ENCODE assay signal across 17 cellular contexts in genomic region chr14:98175436-98175835, GRCh38.
DNase-seq lines count a peak whose midpoint lies in the region; ATAC-seq and TF ChIP-seq lines count a peak whose summit lies in the region.
"Had no signal": no experiment of that assay in that cellular context is flagged by ENCODE, and none has a peak within 500 bp of the region (broad histone marks: within the 10 kb centered on the region; RNA-seq: fewer than 3 reads in every experiment).

No MANE protein-coding gene starts in this region.

- ATAC-seq in upper lobe of left lung (ENCODE audit: low FRiP score in 2 of 2), result no peak
- ATAC-seq in stimulated activated naive B cell treated with anti-CD40 and anti-IgM and Interleukin-4, amounts not matched to agents 10 μg/mL and 1 μg/mL and 100 μg/mL, for 72 hours (replicated peaks), result no peak
- ATAC-seq: Right ventricle myocardium inferior had no signal

- POLR2A ChIA-PET in CD4-positive, alpha-beta memory T cell (lab: Charles Lee; ENCODE audit: partially characterized antibody), result interaction anchor here (0.6 to 12.8 kb wide), 12 partner anchors 11 to 1097 kb away, joined by 3 to 475 read pairs (median 7); partner anchors contain the start of gene BCL11B
- POLR2A ChIA-PET in activated CD4-positive, alpha-beta memory T cell treated with anti-CD3 and anti-CD28 coated beads, Interleukin-2, amount 10 ng/mL, durations not matched to agents 7 days and 5 days (lab: Charles Lee), result interaction anchor here (0.6 to 9.6 kb wide), 15 partner anchors 14 to 1091 kb away, joined by 3 to 156 read pairs (median 4); no protein-coding TSS in a partner anchor

- no peaks in the 10 kb centered on the region for H3K27me3 Mint-ChIP-seq in CD4-positive, alpha-beta memory T cell
- no peaks in the 10 kb centered on the region for H3K27me3 Mint-ChIP-seq in activated CD4-positive, alpha-beta memory T cell treated with anti-CD3 and anti-CD28 coated beads, Interleukin-2, amount 10 ng/mL, durations not matched to agents 7 days and 5 days
- no peaks in the 10 kb centered on the region for H3K27me3 Mint-ChIP-seq in stimulated activated naive B cell treated with anti-CD40 and anti-IgM and Interleukin-4, amounts not matched to agents 10 μg/mL and 1 μg/mL and 100 μg/mL, for 72 hours

- H3K4me1 ChIP-seq in BLaER1 treated with 17β-estradiol and CSF1 and Interleukin-3, amounts not matched to agents 10 nM and 100 nM, result peaks cover 4 to 73% (median 57%) of the 10 kb centered on the region in 10 experiments; a peak in 19 of 20 replicates
- H3K4me1 ChIP-seq in CD4-positive, alpha-beta memory T cell (ENCODE audit: insufficient read depth, low read length), result peaks cover 98% of the 10 kb centered on the region
- peaks cover 81% of the 10 kb centered on the region for H3K4me1 ChIP-seq in effector memory CD4-positive, alpha-beta T cell (ENCODE audit: control insufficient read depth, insufficient read depth, low read length, poor library complexity, severe bottlenecking)
- no peaks in the 10 kb centered on the region for H3K4me1 ChIP-seq in upper lobe of left lung
- H3K4me1 ChIP-seq: right atrium auricular region, thyroid gland had no signal

- no peaks in the 10 kb centered on the region for H3K36me3 Mint-ChIP-seq in CD4-positive, alpha-beta memory T cell
- H3K36me3 Mint-ChIP-seq in activated CD4-positive, alpha-beta memory T cell treated with anti-CD3 and anti-CD28 coated beads, Interleukin-2, amount 10 ng/mL, durations not matched to agents 7 days and 5 days (ENCODE audit: low read depth), result peaks cover 3% of the 10 kb centered on the region
- H3K36me3 Mint-ChIP-seq in stimulated activated naive B cell treated with anti-CD40 and anti-IgM and Interleukin-4, amounts not matched to agents 10 μg/mL and 1 μg/mL and 100 μg/mL, for 72 hours, result no peaks in the 10 kb centered on the region

- H3K4me3 ChIP-seq in BLaER1 treated with 17β-estradiol and CSF1 and Interleukin-3, amounts not matched to agents 10 nM and 100 nM, result no peak overlapping the region
- no peak overlapping the region for H3K4me3 ChIP-seq in CD4-positive, alpha-beta memory T cell (ENCODE audit: low read length in 2 of 2)
- H3K4me3 ChIP-seq in effector memory CD4-positive, alpha-beta T cell (ENCODE audit: insufficient read depth, low read depth, low read length, poor library complexity, severe bottlenecking), result no peak overlapping the region
- no peak overlapping the region for H3K4me3 ChIP-seq in upper lobe of left lung
- H3K4me3 ChIP-seq: ovary, right atrium auricular region, thyroid gland had no signal

- intact Hi-C loops in CD4-positive, alpha-beta memory T cell (cut with micrococcal nuclease), result no loop called here

- 95 to 100% methylated on average over 4 of the region's 4 CpGs for WGBS in upper lobe of left lung, 2 donors

- H3K4me2 ChIP-seq in BLaER1 treated with 17β-estradiol and CSF1 and Interleukin-3, amounts not matched to agents 10 nM and 100 nM, result peak overlapping the region in 8 of 11 experiments; percentile 26 to 94 (median 76); a peak in 14 of 22 replicates

- H4K20me1 ChIP-seq in BLaER1 treated with 17β-estradiol and CSF1 and Interleukin-3, amounts not matched to agents 10 nM and 100 nM, result no peaks in the 10 kb centered on the region

- H3K27ac ChIP-seq in BLaER1 treated with 17β-estradiol and CSF1 and Interleukin-3, amounts not matched to agents 10 nM and 100 nM, result no peak overlapping the region; a peak in 1 of 22 replicates
- peak overlapping the region; percentile 64 for H3K27ac ChIP-seq in CD4-positive, alpha-beta memory T cell (ENCODE audit: low read depth, low read length)
- H3K27ac ChIP-seq in effector memory CD4-positive, alpha-beta T cell (ENCODE audit: insufficient read depth, low read length, poor library complexity, severe bottlenecking), result peak overlapping the region; percentile 69
- H3K27ac ChIP-seq in upper lobe of left lung, result no peak overlapping the region
- H3K27ac ChIP-seq: ovary, right atrium auricular region, thyroid gland had no signal

- no peaks in the 10 kb centered on the region for H3K9me3 ChIP-seq in BLaER1 treated with 17β-estradiol and CSF1 and Interleukin-3, amounts not matched to agents 10 nM and 100 nM (replicated peaks in 1 of 11)
- no peaks in the 10 kb centered on the region for H3K9me3 ChIP-seq in CD4-positive, alpha-beta memory T cell (ENCODE audit: control insufficient read depth in 1 of 2, low read length in 2 of 2)
- H3K9me3 ChIP-seq in effector memory CD4-positive, alpha-beta T cell (ENCODE audit: control insufficient read depth, low read length), result no peaks in the 10 kb centered on the region
- no peaks in the 10 kb centered on the region for H3K9me3 ChIP-seq in upper lobe of left lung
- H3K9me3 ChIP-seq: ovary, right atrium auricular region, thyroid gland had no signal

- H3K36me3 ChIP-seq in BLaER1 treated with 17β-estradiol and CSF1 and Interleukin-3, amounts not matched to agents 10 nM and 100 nM, result no peaks in the 10 kb centered on the region
- H3K36me3 ChIP-seq in CD4-positive, alpha-beta memory T cell (ENCODE audit: insufficient read depth, low read length), result no peaks in the 10 kb centered on the region
- no peaks in the 10 kb centered on the region for H3K36me3 ChIP-seq in effector memory CD4-positive, alpha-beta T cell (ENCODE audit: control insufficient read depth, insufficient read depth, low read length)
- no peaks in the 10 kb centered on the region for H3K36me3 ChIP-seq in upper lobe of left lung
- H3K36me3 ChIP-seq: ovary, right atrium auricular region, thyroid gland had no signal

- no peaks in the 10 kb centered on the region for H3K27me3 ChIP-seq in BLaER1 treated with 17β-estradiol and CSF1 and Interleukin-3, amounts not matched to agents 10 nM and 100 nM
- no peaks in the 10 kb centered on the region for H3K27me3 ChIP-seq in CD4-positive, alpha-beta memory T cell (ENCODE audit: insufficient read depth, low read length)
- no peaks in the 10 kb centered on the region for H3K27me3 ChIP-seq in effector memory CD4-positive, alpha-beta T cell (replicated peaks; ENCODE audit: control insufficient read depth, insufficient read depth, low read length, poor library complexity, severe bottlenecking)
- H3K27me3 ChIP-seq in upper lobe of left lung, result no peaks in the 10 kb centered on the region
- H3K27me3 ChIP-seq: ovary, right atrium auricular region, thyroid gland had no signal

- peak overlapping the region; percentile 44 to 81 (median 67) for H3K4me3 Mint-ChIP-seq in CD4-positive, alpha-beta memory T cell
- peak overlapping the region; percentile 51 for H3K4me3 Mint-ChIP-seq in activated CD4-positive, alpha-beta memory T cell treated with anti-CD3 and anti-CD28 coated beads, Interleukin-2, amount 10 ng/mL, durations not matched to agents 7 days and 5 days
- no peak overlapping the region for H3K4me3 Mint-ChIP-seq in stimulated activated naive B cell treated with anti-CD40 and anti-IgM and Interleukin-4, amounts not matched to agents 10 μg/mL and 1 μg/mL and 100 μg/mL, for 72 hours

- TF ChIP-seq POLR2A in upper lobe of left lung (IDR thresholded peaks at IDR 0.05), result no peak

- H3K4me1 Mint-ChIP-seq in CD4-positive, alpha-beta memory T cell, result peaks cover 81 to 99% (median 90%) of the 10 kb centered on the region in 4 donors
- H3K4me1 Mint-ChIP-seq in activated CD4-positive, alpha-beta memory T cell treated with anti-CD3 and anti-CD28 coated beads, Interleukin-2, amount 10 ng/mL, durations not matched to agents 7 days and 5 days, result peaks cover 87% of the 10 kb centered on the region
- H3K4me1 Mint-ChIP-seq in stimulated activated naive B cell treated with anti-CD40 and anti-IgM and Interleukin-4, amounts not matched to agents 10 μg/mL and 1 μg/mL and 100 μg/mL, for 72 hours, result no peaks in the 10 kb centered on the region

- peak overlapping the region; percentile 86 to 99 (median 94) for H3K27ac Mint-ChIP-seq in CD4-positive, alpha-beta memory T cell
- H3K27ac Mint-ChIP-seq in activated CD4-positive, alpha-beta memory T cell treated with anti-CD3 and anti-CD28 coated beads, Interleukin-2, amount 10 ng/mL, durations not matched to agents 7 days and 5 days, result peak overlapping the region; percentile 86
- H3K27ac Mint-ChIP-seq in stimulated activated naive B cell treated with anti-CD40 and anti-IgM and Interleukin-4, amounts not matched to agents 10 μg/mL and 1 μg/mL and 100 μg/mL, for 72 hours, result no peak overlapping the region

- no peak for TF ChIP-seq EP300 in upper lobe of left lung (IDR thresholded peaks at IDR 0.05)

- DNase-seq in CD4-positive, alpha-beta memory T cell, result peak in 2 of 5 donors; percentile 30 to 37
- no peak for DNase-seq in activated CD4-positive, alpha-beta memory T cell treated with anti-CD3 and anti-CD28 coated beads, Interleukin-2, amount 10 ng/mL, durations not matched to agents 7 days and 5 days
- no peak for DNase-seq in effector memory CD4-positive, alpha-beta T cell
- DNase-seq in SHP77 (lab: John Stamatoyannopoulos, UW) (no peak), upper lobe of left lung (no peak)
- DNase-seq in stimulated activated naive B cell treated with anti-CD40 and anti-IgM and Interleukin-4, amounts not matched to agents 10 μg/mL and 1 μg/mL and 100 μg/mL, for 72 hours, result no peak
- DNase-seq: activated CD4-positive, alpha-beta T cell treated with anti-CD3 and anti-CD28 coated beads, Interleukin-2, amount 50 U/mL, for 48 hours; activated gamma-delta T cell treated with Interleukin-2 at 50 U/mL for 16 hours; Calu3; KBM-7; OCI-M1; ovary; stimulated activated CD8-positive, alpha-beta memory T cell treated with anti-CD3 and anti-CD28 coated beads, Interleukin-4, amount 100 ng/mL, for 48 hours; thyroid gland had no signal

- H3K9ac ChIP-seq in BLaER1 treated with 17β-estradiol and CSF1 and Interleukin-3, amounts not matched to agents 10 nM and 100 nM, result no peak overlapping the region

- no peaks in the 10 kb centered on the region for H3K9me3 Mint-ChIP-seq in CD4-positive, alpha-beta memory T cell
- no peaks in the 10 kb centered on the region for H3K9me3 Mint-ChIP-seq in activated CD4-positive, alpha-beta memory T cell treated with anti-CD3 and anti-CD28 coated beads, Interleukin-2, amount 10 ng/mL, durations not matched to agents 7 days and 5 days
- H3K9me3 Mint-ChIP-seq in stimulated activated naive B cell treated with anti-CD40 and anti-IgM and Interleukin-4, amounts not matched to agents 10 μg/mL and 1 μg/mL and 100 μg/mL, for 72 hours, result no peaks in the 10 kb centered on the region

- no peak for TF ChIP-seq CTCF in upper lobe of left lung (IDR thresholded peaks at IDR 0.05)

- CTCF ChIA-PET in CD4-positive, alpha-beta memory T cell (lab: Charles Lee; ENCODE audit: partially characterized antibody), result interaction anchor here (0.7 to 2.6 kb wide), 8 partner anchors 10 to 197 kb away, joined by 3 to 16 read pairs (median 4); no protein-coding TSS in a partner anchor
- CTCF ChIA-PET in activated CD4-positive, alpha-beta memory T cell treated with anti-CD3 and anti-CD28 coated beads, Interleukin-2, amount 10 ng/mL, durations not matched to agents 7 days and 5 days (lab: Charles Lee), result interaction anchor here (0.7 to 3.1 kb wide), 4 partner anchors 11 to 36 kb away, joined by 3 to 14 read pairs (median 6); no protein-coding TSS in a partner anchor

Comparison
In these comparisons a context has a peak if more than half of its experiments do, and no peak if none do; other contexts are left out.
1. H3K27ac ChIP-seq: peak in CD4-positive, alpha-beta memory T cell (single experiment) and effector memory CD4-positive, alpha-beta T cell (single experiment); none in BLaER1 treated with 17β-estradiol and CSF1 and Interleukin-3, amounts not matched to agents 10 nM and 100 nM (0 of 11) and upper lobe of left lung (0 of 4).
2. H3K4me3 Mint-ChIP-seq: peak in CD4-positive, alpha-beta memory T cell (8 of 8) and activated CD4-positive, alpha-beta memory T cell treated with anti-CD3 and anti-CD28 coated beads, Interleukin-2, amount 10 ng/mL, durations not matched to agents 7 days and 5 days (single experiment); none in stimulated activated naive B cell treated with anti-CD40 and anti-IgM and Interleukin-4, amounts not matched to agents 10 μg/mL and 1 μg/mL and 100 μg/mL, for 72 hours (0 of 2).